In the genomic region with DNA sequence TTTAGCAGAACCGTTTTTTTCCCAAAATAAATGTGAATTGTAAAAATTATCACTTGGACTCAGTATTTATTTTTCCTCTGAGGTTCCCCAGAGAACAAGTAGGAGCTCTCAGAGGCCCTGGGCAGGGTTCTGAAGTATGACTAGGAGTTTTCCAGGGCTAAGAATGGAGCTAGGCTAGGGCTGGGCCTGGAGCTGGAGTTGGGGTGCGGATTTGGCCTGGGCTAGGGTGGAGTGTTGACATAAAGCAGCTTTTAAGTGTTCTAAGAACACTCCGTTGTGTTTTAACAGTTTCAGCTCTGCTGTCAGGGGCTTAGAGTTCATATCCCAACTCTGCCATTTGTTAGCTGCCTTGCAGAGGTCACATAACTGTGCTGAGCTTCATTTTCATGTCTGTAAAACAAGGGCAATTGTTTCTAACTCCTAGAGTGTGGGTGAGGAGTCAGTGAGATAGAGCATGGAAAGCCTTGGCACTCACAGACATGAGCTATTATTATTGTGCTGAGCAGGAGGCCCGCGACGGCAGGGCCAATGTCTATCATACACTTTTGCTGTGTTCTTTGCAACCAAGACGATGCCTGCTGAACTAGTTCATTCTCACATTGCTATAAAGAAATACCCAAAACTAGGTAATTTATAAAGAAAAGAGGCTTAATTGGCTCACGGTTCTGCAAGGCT, we compare ENCODE assay signal across 15 cellular contexts. TPM values are rescaled to one million over a fixed set of nuclear protein-coding genes. Genes with fewer than 3 reads are reported as not detected.
DNase-seq lines count a peak whose midpoint lies in the region; ATAC-seq and TF ChIP-seq lines count a peak whose summit lies in the region.
"Had no signal": no experiment of that assay in that cellular context is flagged by ENCODE, and none has a peak within 500 bp of the region (broad histone marks: within the 10 kb centered on the region; RNA-seq: fewer than 3 reads in every experiment).

No MANE protein-coding gene starts in this region.

- intact Hi-C loops in left lung (cut with DNase I): loop anchor here in 1 of 2 donors (10.0 kb wide), 1 partner anchor 247 kb away; no protein-coding TSS in a partner anchor
- intact Hi-C loops in posterior vena cava (cut with DNase I): no loop called here

- peak; percentile 77 for ATAC-seq in left lung

- CTCF ChIA-PET in HEK293 (lab: Yijun Ruan, JAX): interaction anchor here (0.6 to 1.6 kb wide), 7 partner anchors 9 to 479 kb away, joined by 3 to 5 read pairs (median 3); no protein-coding TSS in a partner anchor

- DNase-seq in cardiac muscle cell (ENCODE audit: low read depth in 1 of 2, low spot score in 1 of 2) (peak in 1 of 2 donors; percentile 66), left lung (no peak), posterior vena cava (ENCODE audit: low spot score) (peak; percentile 58), NCI-H1930 (lab: John Stamatoyannopoulos, UW) (no peak), nucleus accumbens (lab: John Stamatoyannopoulos, UW) (no peak), AML-193 (lab: John Stamatoyannopoulos, UW) (no peak)
- DNase-seq: DMS79 treated with DMSO at 0.1 percent for 48 hours, HFFc6, KG1, NCI-H187, NCI-H345, NCI-H524 treated with DMSO at 0.1 percent for 48 hours, RPMI8226 had no signal

- no peak overlapping the region for H3K4me3 ChIP-seq in HEK293 (ENCODE audit: low read depth, low read length)
- H3K4me3 ChIP-seq in cardiac muscle cell: no peak overlapping the region
- no peak overlapping the region for H3K4me3 ChIP-seq in left lung

- TF ChIP-seq CTCF in HEK293 (tag by site-specific recombination; IDR thresholded peaks at IDR 0.05): no peak
- no peak for TF ChIP-seq CTCF in cardiac muscle cell (IDR thresholded peaks at IDR 0.05; ENCODE audit: low read depth, low read length)
- TF ChIP-seq CTCF in left lung (IDR thresholded peaks at IDR 0.05): no peak

- no peaks in the 10 kb centered on the region for H3K9me3 ChIP-seq in HEK293 (ENCODE audit: control insufficient read depth, insufficient read depth, low read depth, low read length)
- no peaks in the 10 kb centered on the region for H3K9me3 ChIP-seq in cardiac muscle cell (ENCODE audit: low read depth)
- H3K9me3 ChIP-seq in left lung: no peaks in the 10 kb centered on the region

- no peaks in the 10 kb centered on the region for H3K4me1 ChIP-seq in HEK293 (ENCODE audit: control insufficient read depth, insufficient read depth, low read length)
- H3K4me1 ChIP-seq in cardiac muscle cell (ENCODE audit: low read depth): peaks cover 39% of the 10 kb centered on the region
- no peaks in the 10 kb centered on the region for H3K4me1 ChIP-seq in left lung

- POLR2A ChIA-PET in HEK293 (lab: Yijun Ruan, JAX): no interaction called here

- H3K27me3 ChIP-seq in cardiac muscle cell (no peaks in the 10 kb centered on the region), left lung (peaks cover 0 to 17% of the 10 kb centered on the region in 2 donors)

- H3K36me3 ChIP-seq in HEK293 (ENCODE audit: control insufficient read depth in 2 of 2, insufficient read depth in 1 of 2, low read length in 2 of 2): no peaks in the 10 kb centered on the region
- no peaks in the 10 kb centered on the region for H3K36me3 ChIP-seq in cardiac muscle cell
- H3K36me3 ChIP-seq in left lung: no peaks in the 10 kb centered on the region

- H3K27ac ChIP-seq in HEK293 (ENCODE audit: extremely low read depth, low read depth, low read length): no peak overlapping the region
- H3K27ac ChIP-seq in cardiac muscle cell: peak overlapping the region; percentile 94
- no peak overlapping the region for H3K27ac ChIP-seq in left lung

TF ChIP-seq in HEK293, 187 proteins besides CTCF, POLR2A, EP300 and RAD21:
- TF ChIP-seq ZFP3 (tag by site-specific recombination; IDR thresholded peaks at IDR 0.05; ENCODE audit: low read depth) (peak; percentile 79), ZNF530 (tag by site-specific recombination; IDR thresholded peaks at IDR 0.05; ENCODE audit: low read depth) (no peak)
TF ChIP-seq in HEK293: peak in this region for 1.

RNA-seq across cellular contexts. Expression of gene LACTBL1, which starts 51.1 kb away (rescaled TPM):
- total RNA-seq in cardiac muscle cell (not detected in 2 replicates), left lung (not detected), posterior vena cava (not detected)
- polyA plus RNA-seq in cardiac muscle cell: not detected in 2 replicates
- total RNA-seq: HFFc6, HT-29 had no signal
